Comparison of ENCODE assay signal across 1 cellular context in genomic region chr7:97117372-97118188, GRCh38.
TF ChIP-seq lines count a peak whose summit lies in the region.

SDHAF3 (plus strand) TSS chr7:97117698; CDS start chr7:97117724, 26 bp downstream.

TF ChIP-seq in K562, 482 proteins besides CTCF, POLR2A, EP300 and RAD21 (continued from another document and continues in another):
- TF ChIP-seq, protein P1, sequence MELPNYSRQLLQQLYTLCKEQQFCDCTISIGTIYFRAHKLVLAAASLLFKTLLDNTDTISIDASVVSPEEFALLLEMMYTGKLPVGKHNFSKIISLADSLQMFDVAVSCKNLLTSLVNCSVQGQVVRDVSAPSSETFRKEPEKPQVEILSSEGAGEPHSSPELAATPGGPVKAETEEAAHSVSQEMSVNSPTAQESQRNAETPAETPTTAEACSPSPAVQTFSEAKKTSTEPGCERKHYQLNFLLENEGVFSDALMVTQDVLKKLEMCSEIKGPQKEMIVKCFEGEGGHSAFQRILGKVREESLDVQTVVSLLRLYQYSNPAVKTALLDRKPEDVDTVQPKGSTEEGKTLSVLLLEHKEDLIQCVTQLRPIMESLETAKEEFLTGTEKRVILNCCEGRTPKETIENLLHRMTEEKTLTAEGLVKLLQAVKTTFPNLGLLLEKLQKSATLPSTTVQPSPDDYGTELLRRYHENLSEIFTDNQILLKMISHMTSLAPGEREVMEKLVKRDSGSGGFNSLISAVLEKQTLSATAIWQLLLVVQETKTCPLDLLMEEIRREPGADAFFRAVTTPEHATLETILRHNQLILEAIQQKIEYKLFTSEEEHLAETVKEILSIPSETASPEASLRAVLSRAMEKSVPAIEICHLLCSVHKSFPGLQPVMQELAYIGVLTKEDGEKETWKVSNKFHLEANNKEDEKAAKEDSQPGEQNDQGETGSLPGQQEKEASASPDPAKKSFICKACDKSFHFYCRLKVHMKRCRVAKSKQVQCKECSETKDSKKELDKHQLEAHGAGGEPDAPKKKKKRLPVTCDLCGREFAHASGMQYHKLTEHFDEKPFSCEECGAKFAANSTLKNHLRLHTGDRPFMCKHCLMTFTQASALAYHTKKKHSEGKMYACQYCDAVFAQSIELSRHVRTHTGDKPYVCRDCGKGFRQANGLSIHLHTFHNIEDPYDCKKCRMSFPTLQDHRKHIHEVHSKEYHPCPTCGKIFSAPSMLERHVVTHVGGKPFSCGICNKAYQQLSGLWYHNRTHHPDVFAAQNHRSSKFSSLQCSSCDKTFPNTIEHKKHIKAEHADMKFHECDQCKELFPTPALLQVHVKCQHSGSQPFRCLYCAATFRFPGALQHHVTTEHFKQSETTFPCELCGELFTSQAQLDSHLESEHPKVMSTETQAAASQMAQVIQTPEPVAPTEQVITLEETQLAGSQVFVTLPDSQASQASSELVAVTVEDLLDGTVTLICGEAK (IDR thresholded peaks at IDR 0.05): peak; percentile 100
- TF ChIP-seq, protein P1 (CRISPR knock-in tag; IDR thresholded peaks at IDR 0.05): no peak
- TF ChIP-seq NUFIP1 (IDR thresholded peaks at IDR 0.05; ENCODE audit: partially characterized antibody): peak; percentile 33
- TF ChIP-seq CEBPG (CRISPR knock-in tag; IDR thresholded peaks at IDR 0.05): peak; percentile 93
- peak; percentile 90 to 93 for TF ChIP-seq CEBPG (tag; conservative IDR thresholded peaks at IDR 0.05 in 1 of 2, IDR thresholded peaks at IDR 0.05 in 1 of 2)
- peak; percentile 55; the same call in 1 of the 2 replicates for TF ChIP-seq ZNF165 (CRISPR knock-in tag; IDR thresholded peaks at IDR 0.05; ENCODE audit: borderline replicate concordance)
- peak; percentile 92 for TF ChIP-seq ETV5 (CRISPR knock-in tag; IDR thresholded peaks at IDR 0.05; ENCODE audit: low read depth)
- TF ChIP-seq OTX1 (CRISPR knock-in tag; IDR thresholded peaks at IDR 0.05): 0 out of 2 replicates have a peak, but pooled peaks have one; percentile 41
- peak; percentile 56; the same call in 1 of the 2 replicates for TF ChIP-seq VEZF1 (CRISPR knock-in tag; IDR thresholded peaks at IDR 0.05)
- TF ChIP-seq, protein P2, sequence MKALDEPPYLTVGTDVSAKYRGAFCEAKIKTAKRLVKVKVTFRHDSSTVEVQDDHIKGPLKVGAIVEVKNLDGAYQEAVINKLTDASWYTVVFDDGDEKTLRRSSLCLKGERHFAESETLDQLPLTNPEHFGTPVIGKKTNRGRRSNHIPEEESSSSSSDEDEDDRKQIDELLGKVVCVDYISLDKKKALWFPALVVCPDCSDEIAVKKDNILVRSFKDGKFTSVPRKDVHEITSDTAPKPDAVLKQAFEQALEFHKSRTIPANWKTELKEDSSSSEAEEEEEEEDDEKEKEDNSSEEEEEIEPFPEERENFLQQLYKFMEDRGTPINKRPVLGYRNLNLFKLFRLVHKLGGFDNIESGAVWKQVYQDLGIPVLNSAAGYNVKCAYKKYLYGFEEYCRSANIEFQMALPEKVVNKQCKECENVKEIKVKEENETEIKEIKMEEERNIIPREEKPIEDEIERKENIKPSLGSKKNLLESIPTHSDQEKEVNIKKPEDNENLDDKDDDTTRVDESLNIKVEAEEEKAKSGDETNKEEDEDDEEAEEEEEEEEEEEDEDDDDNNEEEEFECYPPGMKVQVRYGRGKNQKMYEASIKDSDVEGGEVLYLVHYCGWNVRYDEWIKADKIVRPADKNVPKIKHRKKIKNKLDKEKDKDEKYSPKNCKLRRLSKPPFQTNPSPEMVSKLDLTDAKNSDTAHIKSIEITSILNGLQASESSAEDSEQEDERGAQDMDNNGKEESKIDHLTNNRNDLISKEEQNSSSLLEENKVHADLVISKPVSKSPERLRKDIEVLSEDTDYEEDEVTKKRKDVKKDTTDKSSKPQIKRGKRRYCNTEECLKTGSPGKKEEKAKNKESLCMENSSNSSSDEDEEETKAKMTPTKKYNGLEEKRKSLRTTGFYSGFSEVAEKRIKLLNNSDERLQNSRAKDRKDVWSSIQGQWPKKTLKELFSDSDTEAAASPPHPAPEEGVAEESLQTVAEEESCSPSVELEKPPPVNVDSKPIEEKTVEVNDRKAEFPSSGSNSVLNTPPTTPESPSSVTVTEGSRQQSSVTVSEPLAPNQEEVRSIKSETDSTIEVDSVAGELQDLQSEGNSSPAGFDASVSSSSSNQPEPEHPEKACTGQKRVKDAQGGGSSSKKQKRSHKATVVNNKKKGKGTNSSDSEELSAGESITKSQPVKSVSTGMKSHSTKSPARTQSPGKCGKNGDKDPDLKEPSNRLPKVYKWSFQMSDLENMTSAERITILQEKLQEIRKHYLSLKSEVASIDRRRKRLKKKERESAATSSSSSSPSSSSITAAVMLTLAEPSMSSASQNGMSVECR (CRISPR knock-in tag; IDR thresholded peaks at IDR 0.05): 0 out of 2 replicates have a peak, but pooled peaks have one; percentile 54
- peak; percentile 87 for TF ChIP-seq E2F1 (CRISPR knock-in tag; IDR thresholded peaks at IDR 0.05)
- TF ChIP-seq ZNF507 (tag; conservative IDR thresholded peaks at IDR 0.05): no peak
- TF ChIP-seq MTA3 (IDR thresholded peaks at IDR 0.05; ENCODE audit: borderline replicate concordance): peak; percentile 84; the same call in 1 of the 2 replicates
- TF ChIP-seq, protein P3, sequence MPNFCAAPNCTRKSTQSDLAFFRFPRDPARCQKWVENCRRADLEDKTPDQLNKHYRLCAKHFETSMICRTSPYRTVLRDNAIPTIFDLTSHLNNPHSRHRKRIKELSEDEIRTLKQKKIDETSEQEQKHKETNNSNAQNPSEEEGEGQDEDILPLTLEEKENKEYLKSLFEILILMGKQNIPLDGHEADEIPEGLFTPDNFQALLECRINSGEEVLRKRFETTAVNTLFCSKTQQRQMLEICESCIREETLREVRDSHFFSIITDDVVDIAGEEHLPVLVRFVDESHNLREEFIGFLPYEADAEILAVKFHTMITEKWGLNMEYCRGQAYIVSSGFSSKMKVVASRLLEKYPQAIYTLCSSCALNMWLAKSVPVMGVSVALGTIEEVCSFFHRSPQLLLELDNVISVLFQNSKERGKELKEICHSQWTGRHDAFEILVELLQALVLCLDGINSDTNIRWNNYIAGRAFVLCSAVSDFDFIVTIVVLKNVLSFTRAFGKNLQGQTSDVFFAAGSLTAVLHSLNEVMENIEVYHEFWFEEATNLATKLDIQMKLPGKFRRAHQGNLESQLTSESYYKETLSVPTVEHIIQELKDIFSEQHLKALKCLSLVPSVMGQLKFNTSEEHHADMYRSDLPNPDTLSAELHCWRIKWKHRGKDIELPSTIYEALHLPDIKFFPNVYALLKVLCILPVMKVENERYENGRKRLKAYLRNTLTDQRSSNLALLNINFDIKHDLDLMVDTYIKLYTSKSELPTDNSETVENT (CRISPR knock-in tag; IDR thresholded peaks at IDR 0.05): peak; percentile 95
- TF ChIP-seq, protein P4, sequence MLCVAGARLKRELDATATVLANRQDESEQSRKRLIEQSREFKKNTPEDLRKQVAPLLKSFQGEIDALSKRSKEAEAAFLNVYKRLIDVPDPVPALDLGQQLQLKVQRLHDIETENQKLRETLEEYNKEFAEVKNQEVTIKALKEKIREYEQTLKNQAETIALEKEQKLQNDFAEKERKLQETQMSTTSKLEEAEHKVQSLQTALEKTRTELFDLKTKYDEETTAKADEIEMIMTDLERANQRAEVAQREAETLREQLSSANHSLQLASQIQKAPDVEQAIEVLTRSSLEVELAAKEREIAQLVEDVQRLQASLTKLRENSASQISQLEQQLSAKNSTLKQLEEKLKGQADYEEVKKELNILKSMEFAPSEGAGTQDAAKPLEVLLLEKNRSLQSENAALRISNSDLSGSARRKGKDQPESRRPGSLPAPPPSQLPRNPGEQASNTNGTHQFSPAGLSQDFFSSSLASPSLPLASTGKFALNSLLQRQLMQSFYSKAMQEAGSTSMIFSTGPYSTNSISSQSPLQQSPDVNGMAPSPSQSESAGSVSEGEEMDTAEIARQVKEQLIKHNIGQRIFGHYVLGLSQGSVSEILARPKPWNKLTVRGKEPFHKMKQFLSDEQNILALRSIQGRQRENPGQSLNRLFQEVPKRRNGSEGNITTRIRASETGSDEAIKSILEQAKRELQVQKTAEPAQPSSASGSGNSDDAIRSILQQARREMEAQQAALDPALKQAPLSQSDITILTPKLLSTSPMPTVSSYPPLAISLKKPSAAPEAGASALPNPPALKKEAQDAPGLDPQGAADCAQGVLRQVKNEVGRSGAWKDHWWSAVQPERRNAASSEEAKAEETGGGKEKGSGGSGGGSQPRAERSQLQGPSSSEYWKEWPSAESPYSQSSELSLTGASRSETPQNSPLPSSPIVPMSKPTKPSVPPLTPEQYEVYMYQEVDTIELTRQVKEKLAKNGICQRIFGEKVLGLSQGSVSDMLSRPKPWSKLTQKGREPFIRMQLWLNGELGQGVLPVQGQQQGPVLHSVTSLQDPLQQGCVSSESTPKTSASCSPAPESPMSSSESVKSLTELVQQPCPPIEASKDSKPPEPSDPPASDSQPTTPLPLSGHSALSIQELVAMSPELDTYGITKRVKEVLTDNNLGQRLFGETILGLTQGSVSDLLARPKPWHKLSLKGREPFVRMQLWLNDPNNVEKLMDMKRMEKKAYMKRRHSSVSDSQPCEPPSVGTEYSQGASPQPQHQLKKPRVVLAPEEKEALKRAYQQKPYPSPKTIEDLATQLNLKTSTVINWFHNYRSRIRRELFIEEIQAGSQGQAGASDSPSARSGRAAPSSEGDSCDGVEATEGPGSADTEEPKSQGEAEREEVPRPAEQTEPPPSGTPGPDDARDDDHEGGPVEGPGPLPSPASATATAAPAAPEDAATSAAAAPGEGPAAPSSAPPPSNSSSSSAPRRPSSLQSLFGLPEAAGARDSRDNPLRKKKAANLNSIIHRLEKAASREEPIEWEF (CRISPR knock-in tag; IDR thresholded peaks at IDR 0.05): no peak
- TF ChIP-seq TCF7 (IDR thresholded peaks at IDR 0.05; ENCODE audit: borderline replicate concordance): no peak
- peak; percentile 55; the same call in 1 of the 2 replicates for TF ChIP-seq E2F4 (CRISPR knock-in tag; IDR thresholded peaks at IDR 0.05; ENCODE audit: low read depth)
- peak; percentile 98 for TF ChIP-seq CXXC5 (CRISPR knock-in tag; IDR thresholded peaks at IDR 0.05)
